In the genomic region with DNA sequence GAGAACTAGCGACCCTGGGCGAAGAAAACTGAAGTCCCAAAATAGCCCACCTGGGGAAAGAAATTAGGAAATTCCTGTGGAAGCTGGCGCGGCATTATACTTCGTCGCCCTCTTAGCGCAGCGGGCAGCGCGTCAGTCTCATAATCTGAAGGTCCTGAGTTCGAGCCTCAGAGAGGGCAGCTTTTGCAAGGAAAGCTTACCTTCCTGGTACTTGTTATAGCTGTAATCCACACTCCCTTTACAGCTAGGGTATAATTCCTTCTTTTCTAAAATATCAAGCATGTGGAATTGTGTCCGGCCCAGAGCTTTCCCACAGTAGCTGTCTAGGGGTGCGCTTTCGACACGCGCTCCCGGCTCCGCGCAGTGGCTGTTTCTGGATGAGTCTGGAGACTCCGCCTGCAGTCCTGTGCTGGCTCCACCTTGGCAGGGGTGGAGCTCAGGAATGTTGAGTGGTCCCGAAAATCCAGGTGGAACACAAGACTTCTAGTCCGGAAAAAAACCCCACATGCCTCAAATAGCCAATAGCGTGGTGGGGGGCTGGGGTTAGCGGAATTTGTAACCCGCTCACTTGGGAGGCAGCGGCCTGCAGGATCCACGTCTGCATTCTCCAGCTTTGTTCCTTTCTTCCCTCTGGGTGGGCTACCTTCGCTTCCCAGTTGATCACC, we compare ENCODE assay signal across 1 cellular context.
TF ChIP-seq lines count a peak whose summit lies in the region.

No MANE protein-coding gene starts in this region.

TF ChIP-seq in HEK293, 187 proteins besides CTCF, POLR2A, EP300 and RAD21 (continued from another document and continues in another):
- TF ChIP-seq, protein P1, sequence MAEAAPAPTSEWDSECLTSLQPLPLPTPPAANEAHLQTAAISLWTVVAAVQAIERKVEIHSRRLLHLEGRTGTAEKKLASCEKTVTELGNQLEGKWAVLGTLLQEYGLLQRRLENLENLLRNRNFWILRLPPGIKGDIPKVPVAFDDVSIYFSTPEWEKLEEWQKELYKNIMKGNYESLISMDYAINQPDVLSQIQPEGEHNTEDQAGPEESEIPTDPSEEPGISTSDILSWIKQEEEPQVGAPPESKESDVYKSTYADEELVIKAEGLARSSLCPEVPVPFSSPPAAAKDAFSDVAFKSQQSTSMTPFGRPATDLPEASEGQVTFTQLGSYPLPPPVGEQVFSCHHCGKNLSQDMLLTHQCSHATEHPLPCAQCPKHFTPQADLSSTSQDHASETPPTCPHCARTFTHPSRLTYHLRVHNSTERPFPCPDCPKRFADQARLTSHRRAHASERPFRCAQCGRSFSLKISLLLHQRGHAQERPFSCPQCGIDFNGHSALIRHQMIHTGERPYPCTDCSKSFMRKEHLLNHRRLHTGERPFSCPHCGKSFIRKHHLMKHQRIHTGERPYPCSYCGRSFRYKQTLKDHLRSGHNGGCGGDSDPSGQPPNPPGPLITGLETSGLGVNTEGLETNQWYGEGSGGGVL (tag by site-specific recombination; IDR thresholded peaks at IDR 0.05), result no peak
- TF ChIP-seq ZNF785 (tag by site-specific recombination; IDR thresholded peaks at IDR 0.05) (no peak), EGR2 (tag by site-specific recombination; IDR thresholded peaks at IDR 0.05; ENCODE audit: low read depth) (no peak), ZNF202 (tag by site-specific recombination; IDR thresholded peaks at IDR 0.05; ENCODE audit: borderline replicate concordance) (no peak), GLIS1 (tag by site-specific recombination; IDR thresholded peaks at IDR 0.05) (peak; percentile 38; the same call in 1 of the 2 replicates), ZBTB17 (tag by site-specific recombination; IDR thresholded peaks at IDR 0.05) (no peak), ZNF121 (tag by site-specific recombination; IDR thresholded peaks at IDR 0.05) (no peak), ZNF214 (tag by site-specific recombination; IDR thresholded peaks at IDR 0.05; ENCODE audit: borderline replicate concordance) (no peak), ZNF830 (tag by site-specific recombination; IDR thresholded peaks at IDR 0.05; ENCODE audit: low read depth) (no peak), ZNF138 (tag by site-specific recombination; IDR thresholded peaks at IDR 0.05; ENCODE audit: borderline replicate concordance) (no peak), ZNF133 (tag by site-specific recombination; IDR thresholded peaks at IDR 0.05) (no peak), ZNF596 (tag by site-specific recombination; IDR thresholded peaks at IDR 0.05) (no peak), ZBTB8A (tag by site-specific recombination; IDR thresholded peaks at IDR 0.05) (peak; percentile 46), ZFP69B (tag by site-specific recombination; IDR thresholded peaks at IDR 0.05) (no peak), SP3 (tag by site-specific recombination; IDR thresholded peaks at IDR 0.05) (peak; percentile 65), ZNF768 (tag by site-specific recombination; IDR thresholded peaks at IDR 0.05) (0 out of 2 replicates have a peak, but pooled peaks have one; percentile 12), ZNF140 (tag by site-specific recombination; IDR thresholded peaks at IDR 0.05) (no peak), ZNF843 (tag by site-specific recombination; IDR thresholded peaks at IDR 0.05) (no peak), ZNF155 (tag by site-specific recombination; IDR thresholded peaks at IDR 0.05) (no peak), ZNF16 (tag by site-specific recombination; IDR thresholded peaks at IDR 0.05; ENCODE audit: low read depth) (no peak), ZNF391 (tag by site-specific recombination; IDR thresholded peaks at IDR 0.05; ENCODE audit: borderline replicate concordance, low read depth) (no peak; the same call in 1 of the 2 replicates), ZNF311 (tag by site-specific recombination; IDR thresholded peaks at IDR 0.05; ENCODE audit: borderline replicate concordance) (no peak), FEZF1 (tag by site-specific recombination; IDR thresholded peaks at IDR 0.05) (no peak), ZNF544 (tag by site-specific recombination; IDR thresholded peaks at IDR 0.05) (no peak), ZNF350 (tag by site-specific recombination; IDR thresholded peaks at IDR 0.05) (no peak), ZNF2 (tag by site-specific recombination; IDR thresholded peaks at IDR 0.05) (peak; percentile 71; the same call in 1 of the 2 replicates), ZNF610 (tag by site-specific recombination; IDR thresholded peaks at IDR 0.05; ENCODE audit: borderline replicate concordance) (no peak), KLF1 (tag by site-specific recombination; IDR thresholded peaks at IDR 0.05) (no peak), ZNF658 (tag by site-specific recombination; IDR thresholded peaks at IDR 0.05) (no peak), ZNF585B (tag by site-specific recombination; IDR thresholded peaks at IDR 0.05) (no peak), ZNF24 (tag by site-specific recombination; IDR thresholded peaks at IDR 0.05) (peak; percentile 61; the same call in 1 of the 2 replicates), ZNF274 (IDR thresholded peaks at IDR 0.05; ENCODE audit: low read length) (no peak), ZNF274 (tag by site-specific recombination; IDR thresholded peaks at IDR 0.05; ENCODE audit: borderline replicate concordance) (no peak), GLI4 (tag by site-specific recombination; IDR thresholded peaks at IDR 0.05) (no peak)
- TF ChIP-seq, protein P2, sequence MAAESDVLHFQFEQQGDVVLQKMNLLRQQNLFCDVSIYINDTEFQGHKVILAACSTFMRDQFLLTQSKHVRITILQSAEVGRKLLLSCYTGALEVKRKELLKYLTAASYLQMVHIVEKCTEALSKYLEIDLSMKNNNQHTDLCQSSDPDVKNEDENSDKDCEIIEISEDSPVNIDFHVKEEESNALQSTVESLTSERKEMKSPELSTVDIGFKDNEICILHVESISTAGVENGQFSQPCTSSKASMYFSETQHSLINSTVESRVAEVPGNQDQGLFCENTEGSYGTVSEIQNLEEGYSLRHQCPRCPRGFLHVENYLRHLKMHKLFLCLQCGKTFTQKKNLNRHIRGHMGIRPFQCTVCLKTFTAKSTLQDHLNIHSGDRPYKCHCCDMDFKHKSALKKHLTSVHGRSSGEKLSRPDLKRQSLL (tag by site-specific recombination; IDR thresholded peaks at IDR 0.05), result peak; percentile 77; the same call in 1 of the 2 replicates
- TF ChIP-seq, protein P3, sequence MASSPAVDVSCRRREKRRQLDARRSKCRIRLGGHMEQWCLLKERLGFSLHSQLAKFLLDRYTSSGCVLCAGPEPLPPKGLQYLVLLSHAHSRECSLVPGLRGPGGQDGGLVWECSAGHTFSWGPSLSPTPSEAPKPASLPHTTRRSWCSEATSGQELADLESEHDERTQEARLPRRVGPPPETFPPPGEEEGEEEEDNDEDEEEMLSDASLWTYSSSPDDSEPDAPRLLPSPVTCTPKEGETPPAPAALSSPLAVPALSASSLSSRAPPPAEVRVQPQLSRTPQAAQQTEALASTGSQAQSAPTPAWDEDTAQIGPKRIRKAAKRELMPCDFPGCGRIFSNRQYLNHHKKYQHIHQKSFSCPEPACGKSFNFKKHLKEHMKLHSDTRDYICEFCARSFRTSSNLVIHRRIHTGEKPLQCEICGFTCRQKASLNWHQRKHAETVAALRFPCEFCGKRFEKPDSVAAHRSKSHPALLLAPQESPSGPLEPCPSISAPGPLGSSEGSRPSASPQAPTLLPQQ (tag by site-specific recombination; IDR thresholded peaks at IDR 0.05), result peak; percentile 72
- TF ChIP-seq, protein P4, sequence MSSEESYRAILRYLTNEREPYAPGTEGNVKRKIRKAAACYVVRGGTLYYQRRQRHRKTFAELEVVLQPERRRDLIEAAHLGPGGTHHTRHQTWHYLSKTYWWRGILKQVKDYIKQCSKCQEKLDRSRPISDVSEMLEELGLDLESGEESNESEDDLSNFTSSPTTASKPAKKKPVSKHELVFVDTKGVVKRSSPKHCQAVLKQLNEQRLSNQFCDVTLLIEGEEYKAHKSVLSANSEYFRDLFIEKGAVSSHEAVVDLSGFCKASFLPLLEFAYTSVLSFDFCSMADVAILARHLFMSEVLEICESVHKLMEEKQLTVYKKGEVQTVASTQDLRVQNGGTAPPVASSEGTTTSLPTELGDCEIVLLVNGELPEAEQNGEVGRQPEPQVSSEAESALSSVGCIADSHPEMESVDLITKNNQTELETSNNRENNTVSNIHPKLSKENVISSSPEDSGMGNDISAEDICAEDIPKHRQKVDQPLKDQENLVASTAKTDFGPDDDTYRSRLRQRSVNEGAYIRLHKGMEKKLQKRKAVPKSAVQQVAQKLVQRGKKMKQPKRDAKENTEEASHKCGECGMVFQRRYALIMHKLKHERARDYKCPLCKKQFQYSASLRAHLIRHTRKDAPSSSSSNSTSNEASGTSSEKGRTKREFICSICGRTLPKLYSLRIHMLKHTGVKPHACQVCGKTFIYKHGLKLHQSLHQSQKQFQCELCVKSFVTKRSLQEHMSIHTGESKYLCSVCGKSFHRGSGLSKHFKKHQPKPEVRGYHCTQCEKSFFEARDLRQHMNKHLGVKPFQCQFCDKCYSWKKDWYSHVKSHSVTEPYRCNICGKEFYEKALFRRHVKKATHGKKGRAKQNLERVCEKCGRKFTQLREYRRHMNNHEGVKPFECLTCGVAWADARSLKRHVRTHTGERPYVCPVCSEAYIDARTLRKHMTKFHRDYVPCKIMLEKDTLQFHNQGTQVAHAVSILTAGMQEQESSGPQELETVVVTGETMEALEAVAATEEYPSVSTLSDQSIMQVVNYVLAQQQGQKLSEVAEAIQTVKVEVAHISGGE (tag by site-specific recombination; conservative IDR thresholded peaks at IDR 0.05; ENCODE audit: low read depth), result peak; percentile 47
- TF ChIP-seq, protein P5, sequence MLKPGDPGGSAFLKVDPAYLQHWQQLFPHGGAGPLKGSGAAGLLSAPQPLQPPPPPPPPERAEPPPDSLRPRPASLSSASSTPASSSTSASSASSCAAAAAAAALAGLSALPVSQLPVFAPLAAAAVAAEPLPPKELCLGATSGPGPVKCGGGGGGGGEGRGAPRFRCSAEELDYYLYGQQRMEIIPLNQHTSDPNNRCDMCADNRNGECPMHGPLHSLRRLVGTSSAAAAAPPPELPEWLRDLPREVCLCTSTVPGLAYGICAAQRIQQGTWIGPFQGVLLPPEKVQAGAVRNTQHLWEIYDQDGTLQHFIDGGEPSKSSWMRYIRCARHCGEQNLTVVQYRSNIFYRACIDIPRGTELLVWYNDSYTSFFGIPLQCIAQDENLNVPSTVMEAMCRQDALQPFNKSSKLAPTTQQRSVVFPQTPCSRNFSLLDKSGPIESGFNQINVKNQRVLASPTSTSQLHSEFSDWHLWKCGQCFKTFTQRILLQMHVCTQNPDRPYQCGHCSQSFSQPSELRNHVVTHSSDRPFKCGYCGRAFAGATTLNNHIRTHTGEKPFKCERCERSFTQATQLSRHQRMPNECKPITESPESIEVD (tag by site-specific recombination; IDR thresholded peaks at IDR 0.05), result no peak
- TF ChIP-seq, protein P6, sequence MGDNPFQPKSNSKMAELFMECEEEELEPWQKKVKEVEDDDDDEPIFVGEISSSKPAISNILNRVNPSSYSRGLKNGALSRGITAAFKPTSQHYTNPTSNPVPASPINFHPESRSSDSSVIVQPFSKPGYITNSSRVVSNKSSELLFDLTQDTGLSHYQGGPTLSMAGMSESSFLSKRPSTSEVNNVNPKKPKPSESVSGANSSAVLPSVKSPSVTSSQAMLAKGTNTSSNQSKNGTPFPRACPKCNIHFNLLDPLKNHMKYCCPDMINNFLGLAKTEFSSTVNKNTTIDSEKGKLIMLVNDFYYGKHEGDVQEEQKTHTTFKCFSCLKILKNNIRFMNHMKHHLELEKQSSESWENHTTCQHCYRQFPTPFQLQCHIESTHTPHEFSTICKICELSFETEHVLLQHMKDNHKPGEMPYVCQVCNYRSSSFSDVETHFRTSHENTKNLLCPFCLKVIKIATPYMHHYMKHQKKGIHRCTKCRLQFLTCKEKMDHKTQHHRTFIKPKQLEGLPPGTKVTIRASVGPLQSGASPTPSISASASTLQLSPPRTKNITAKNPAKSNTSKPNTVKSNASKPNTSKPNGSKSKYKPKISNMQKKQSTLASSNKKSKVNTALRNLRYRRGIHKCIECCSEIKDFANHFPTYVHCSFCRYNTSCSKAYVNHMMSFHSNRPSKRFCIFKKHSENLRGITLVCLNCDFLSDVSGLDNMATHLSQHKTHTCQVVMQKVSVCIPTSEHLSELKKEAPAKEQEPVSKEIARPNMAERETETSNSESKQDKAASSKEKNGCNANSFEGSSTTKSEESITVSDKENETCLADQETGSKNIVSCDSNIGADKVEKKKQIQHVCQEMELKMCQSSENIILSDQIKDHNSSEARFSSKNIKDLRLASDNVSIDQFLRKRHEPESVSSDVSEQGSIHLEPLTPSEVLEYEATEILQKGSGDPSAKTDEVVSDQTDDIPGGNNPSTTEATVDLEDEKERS (tag by site-specific recombination; IDR thresholded peaks at IDR 0.05), result no peak
- TF ChIP-seq, protein P7, sequence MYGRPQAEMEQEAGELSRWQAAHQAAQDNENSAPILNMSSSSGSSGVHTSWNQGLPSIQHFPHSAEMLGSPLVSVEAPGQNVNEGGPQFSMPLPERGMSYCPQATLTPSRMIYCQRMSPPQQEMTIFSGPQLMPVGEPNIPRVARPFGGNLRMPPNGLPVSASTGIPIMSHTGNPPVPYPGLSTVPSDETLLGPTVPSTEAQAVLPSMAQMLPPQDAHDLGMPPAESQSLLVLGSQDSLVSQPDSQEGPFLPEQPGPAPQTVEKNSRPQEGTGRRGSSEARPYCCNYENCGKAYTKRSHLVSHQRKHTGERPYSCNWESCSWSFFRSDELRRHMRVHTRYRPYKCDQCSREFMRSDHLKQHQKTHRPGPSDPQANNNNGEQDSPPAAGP (tag by site-specific recombination; IDR thresholded peaks at IDR 0.05), result peak; percentile 50; the same call in 1 of the 2 replicates
- TF ChIP-seq, protein P8, sequence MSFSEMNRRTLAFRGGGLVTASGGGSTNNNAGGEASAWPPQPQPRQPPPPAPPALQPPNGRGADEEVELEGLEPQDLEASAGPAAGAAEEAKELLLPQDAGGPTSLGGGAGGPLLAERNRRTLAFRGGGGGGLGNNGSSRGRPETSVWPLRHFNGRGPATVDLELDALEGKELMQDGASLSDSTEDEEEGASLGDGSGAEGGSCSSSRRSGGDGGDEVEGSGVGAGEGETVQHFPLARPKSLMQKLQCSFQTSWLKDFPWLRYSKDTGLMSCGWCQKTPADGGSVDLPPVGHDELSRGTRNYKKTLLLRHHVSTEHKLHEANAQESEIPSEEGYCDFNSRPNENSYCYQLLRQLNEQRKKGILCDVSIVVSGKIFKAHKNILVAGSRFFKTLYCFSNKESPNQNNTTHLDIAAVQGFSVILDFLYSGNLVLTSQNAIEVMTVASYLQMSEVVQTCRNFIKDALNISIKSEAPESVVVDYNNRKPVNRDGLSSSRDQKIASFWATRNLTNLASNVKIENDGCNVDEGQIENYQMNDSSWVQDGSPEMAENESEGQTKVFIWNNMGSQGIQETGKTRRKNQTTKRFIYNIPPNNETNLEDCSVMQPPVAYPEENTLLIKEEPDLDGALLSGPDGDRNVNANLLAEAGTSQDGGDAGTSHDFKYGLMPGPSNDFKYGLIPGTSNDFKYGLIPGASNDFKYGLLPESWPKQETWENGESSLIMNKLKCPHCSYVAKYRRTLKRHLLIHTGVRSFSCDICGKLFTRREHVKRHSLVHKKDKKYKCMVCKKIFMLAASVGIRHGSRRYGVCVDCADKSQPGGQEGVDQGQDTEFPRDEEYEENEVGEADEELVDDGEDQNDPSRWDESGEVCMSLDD (tag by site-specific recombination; IDR thresholded peaks at IDR 0.05), result peak; percentile 74
